Comparison of ENCODE assay signal across 8 cellular contexts in genomic region chr16:1677339-1677738, GRCh38. TPM values are rescaled to one million over a fixed set of nuclear protein-coding genes. Genes with fewer than 3 reads are reported as not detected.
DNase-seq lines count a peak whose midpoint lies in the region; ATAC-seq and TF ChIP-seq lines count a peak whose summit lies in the region.

No MANE protein-coding gene starts in this region.

- H3K4me3 ChIP-seq in OCI-LY1 (ENCODE audit: low read depth, low read length, poor library complexity, severe bottlenecking) (peak overlapping the region; percentile 48), duodenal mucosa (ENCODE audit: low read depth in 1 of 2, low read length in 2 of 2) (peak overlapping the region; percentile 42 to 59)

- no peaks in the 10 kb centered on the region for H3K9me2 ChIP-seq in OCI-LY1 (ENCODE audit: low read depth, low read length)

- H3K36me3 ChIP-seq in ES-I3 (ENCODE audit: insufficient read depth, low read length) (no peaks in the 10 kb centered on the region; the same call in 1 of the 2 replicates), OCI-LY1 (ENCODE audit: insufficient read depth, low read length) (peaks cover 60% of the 10 kb centered on the region), duodenal mucosa (ENCODE audit: control insufficient read depth in 1 of 2, insufficient read depth in 2 of 2, low read length in 2 of 2) (peaks cover 19 to 39% of the 10 kb centered on the region in 2 donors)

- no peak for ATAC-seq in HG03354 (IDR thresholded peaks at IDR 0.05; ENCODE audit: poor library complexity, severe bottlenecking, unreplicated experiment)
- no peak for ATAC-seq in GM21717 (IDR thresholded peaks at IDR 0.05; ENCODE audit: unreplicated experiment)

- H3K4me1 ChIP-seq in ES-I3 (ENCODE audit: insufficient read depth, low read length) (peaks cover 6% of the 10 kb centered on the region; the same call in 1 of the 2 replicates), OCI-LY1 (ENCODE audit: insufficient read depth, low read length, severe bottlenecking) (peaks cover 34% of the 10 kb centered on the region), duodenal mucosa (ENCODE audit: control insufficient read depth in 1 of 2, insufficient read depth in 2 of 2, low read length in 2 of 2) (peaks cover 0 to 11% of the 10 kb centered on the region in 2 donors)

- H4K20me1 ChIP-seq in OCI-LY1 (ENCODE audit: insufficient read depth, low read length), result no peaks in the 10 kb centered on the region

- H3F3A ChIP-seq in OCI-LY1 (ENCODE audit: insufficient read depth, low read length), result no peaks in the 10 kb centered on the region; the same call in 1 of the 2 replicates

- H3K4me1 Mint-ChIP-seq in progenitor cell of endocrine pancreas (ENCODE audit: low read depth), result peaks cover 21% of the 10 kb centered on the region

- H3K9ac ChIP-seq in ES-I3 (ENCODE audit: low read depth, low read length), result peak overlapping the region; percentile 39; the same call in 1 of the 2 replicates
- H3K9ac ChIP-seq in OCI-LY1 (ENCODE audit: low read length), result peak overlapping the region; percentile 53
- no peak overlapping the region for H3K9ac ChIP-seq in duodenal mucosa (ENCODE audit: low read depth in 1 of 2, low read length in 2 of 2)

- no peaks in the 10 kb centered on the region for H3K9me3 Mint-ChIP-seq in progenitor cell of endocrine pancreas (ENCODE audit: low read depth)

- H3K4me2 ChIP-seq in OCI-LY1 (ENCODE audit: low read length), result peak overlapping the region; percentile 74

- H3K36me3 Mint-ChIP-seq in progenitor cell of endocrine pancreas (ENCODE audit: insufficient read depth), result peaks cover 18% of the 10 kb centered on the region

- no peak for TF ChIP-seq CTCF in OCI-LY1 (IDR thresholded peaks at IDR 0.05; ENCODE audit: low read length)
- TF ChIP-seq CTCF in progenitor cell of endocrine pancreas (IDR thresholded peaks at IDR 0.05; ENCODE audit: unreplicated experiment), result no peak

- peaks cover 39% of the 10 kb centered on the region for H3K79me2 ChIP-seq in OCI-LY1 (ENCODE audit: insufficient read depth, low read length)

- no peaks in the 10 kb centered on the region for H3K9me3 ChIP-seq in ES-I3 (ENCODE audit: control insufficient read depth, insufficient read depth, low read length)
- H3K9me3 ChIP-seq in OCI-LY1 (ENCODE audit: low read length), result no peaks in the 10 kb centered on the region
- no peaks in the 10 kb centered on the region for H3K9me3 ChIP-seq in duodenal mucosa (ENCODE audit: control insufficient read depth in 1 of 2, low read length in 2 of 2)

- no peaks in the 10 kb centered on the region for H3K27me3 ChIP-seq in OCI-LY1 (ENCODE audit: insufficient read depth, low read length)
- no peaks in the 10 kb centered on the region for H3K27me3 ChIP-seq in duodenal mucosa (ENCODE audit: control insufficient read depth in 1 of 2, insufficient read depth in 2 of 2, low read length in 2 of 2)

- no peak overlapping the region for H2AFZ ChIP-seq in OCI-LY1 (ENCODE audit: low read length)

- peak overlapping the region; percentile 80 for H3K27ac Mint-ChIP-seq in progenitor cell of endocrine pancreas

- H3K27ac ChIP-seq in OCI-LY1 (ENCODE audit: low read depth, low read length, poor library complexity, severe bottlenecking), result peak overlapping the region; percentile 56
- H3K27ac ChIP-seq in duodenal mucosa (ENCODE audit: low read depth, low read length), result no peak overlapping the region

- peak overlapping the region; percentile 53 for H3K4me3 Mint-ChIP-seq in progenitor cell of endocrine pancreas (ENCODE audit: low read depth)

- no peak for DNase-seq in progenitor cell of endocrine pancreas (ENCODE audit: low spot score, unreplicated experiment)
- no peak for DNase-seq in GDM1 (lab: John Stamatoyannopoulos, UW)
- DNase-seq in stimulated activated CD4-positive, alpha-beta T cell treated with anti-CD3 and anti-CD28 coated beads, Interleukin-15, amount 100 ng/mL, for 24 hours, result no peak

- no peaks in the 10 kb centered on the region for H3K27me3 Mint-ChIP-seq in progenitor cell of endocrine pancreas

RNA-seq across cellular contexts. Expression of gene JPT2, which starts 0.7 kb away (rescaled TPM):
- 141 and 146 TPM in 2 replicates for total RNA-seq in progenitor cell of endocrine pancreas

RNA-seq across cellular contexts. Expression of gene MAPK8IP3, which starts 28.7 kb away (rescaled TPM):
- total RNA-seq in progenitor cell of endocrine pancreas, result 153 and 157 TPM in 2 replicates

Comparison
In these comparisons a context has a peak if more than half of its experiments do, and no peak if none do; other contexts are left out.
1. H3K9ac ChIP-seq: peak in ES-I3 (single experiment) and OCI-LY1 (single experiment); none in duodenal mucosa (0 of 2).